ENCODE assay signal across 1 cellular context in the genomic region with DNA sequence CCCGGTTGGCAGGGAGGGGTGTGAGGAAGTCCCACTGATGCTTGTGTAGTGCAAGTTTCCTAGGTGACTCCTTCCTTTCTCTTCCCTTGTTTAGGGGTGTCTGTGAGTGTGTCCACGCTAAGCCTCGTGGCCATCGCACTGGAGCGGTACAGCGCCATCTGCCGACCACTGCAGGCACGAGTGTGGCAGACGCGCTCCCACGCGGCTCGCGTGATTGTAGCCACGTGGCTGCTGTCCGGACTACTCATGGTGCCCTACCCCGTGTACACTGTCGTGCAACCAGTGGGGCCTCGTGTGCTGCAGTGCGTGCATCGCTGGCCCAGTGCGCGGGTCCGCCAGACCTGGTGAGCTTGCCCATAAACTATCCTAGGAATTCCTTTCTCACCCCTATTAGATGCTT.
A peak's percentile ranks its signal among the peaks of the same experiment; 100 is the strongest.
TF ChIP-seq lines count a peak whose summit lies in the region.

No MANE protein-coding gene starts in this region.

TF ChIP-seq in H1, 55 proteins besides CTCF, POLR2A, EP300 and RAD21:
- TF ChIP-seq EGR1 (IDR thresholded peaks at IDR 0.05; ENCODE audit: borderline replicate concordance, low read depth, low read length) (peak; percentile 85), MAX (IDR thresholded peaks at IDR 0.05) (peak; percentile 82), SIX5 (IDR thresholded peaks at IDR 0.05; ENCODE audit: low read depth, low read length) (no peak), BACH1 (IDR thresholded peaks at IDR 0.05; ENCODE audit: low read length) (0 out of 2 replicates have a peak, but pooled peaks have one; percentile 27), CHD2 (IDR thresholded peaks at IDR 0.05; ENCODE audit: low read length) (no peak), E2F6 (IDR thresholded peaks at IDR 0.05) (peak; percentile 27; the same call in 1 of the 2 replicates), HDAC6 (IDR thresholded peaks at IDR 0.05; ENCODE audit: low read depth, low read length) (no peak), JUND (IDR thresholded peaks at IDR 0.05; ENCODE audit: low read length) (no peak)
